In genomic region chr7:12674861-12675260, GRCh38 we compare ENCODE assay signal across 9 cellular contexts. TPM values are rescaled to one million over a fixed set of nuclear protein-coding genes. Genes with fewer than 3 reads are reported as not detected.
DNase-seq lines count a peak whose midpoint lies in the region; ATAC-seq and TF ChIP-seq lines count a peak whose summit lies in the region.
"Had no signal": no experiment of that assay in that cellular context is flagged by ENCODE, and none has a peak within 500 bp of the region (broad histone marks: within the 10 kb centered on the region; RNA-seq: fewer than 3 reads in every experiment).

No MANE protein-coding gene starts in this region.

- TF ChIP-seq CTCF in RWPE1 (conservative IDR thresholded peaks at IDR 0.05; ENCODE audit: low read depth) (peak; percentile 26), parathyroid adenoma (IDR thresholded peaks at IDR 0.05) (peak; percentile 49)

- peak overlapping the region; percentile 43 for H3K4me3 ChIP-seq in parathyroid adenoma (ENCODE audit: low read depth, low read length)

- no peaks in the 10 kb centered on the region for H3K36me3 ChIP-seq in parathyroid adenoma (ENCODE audit: control insufficient read depth, insufficient read depth, low read length)

- no peaks in the 10 kb centered on the region for H3K9me3 ChIP-seq in parathyroid adenoma (ENCODE audit: control insufficient read depth, low read length)

- no peaks in the 10 kb centered on the region for H3K4me1 ChIP-seq in parathyroid adenoma

- POLR2A ChIA-PET in RWPE1 (lab: Yijun Ruan, JAX; ENCODE audit: low non-redundant PET): no interaction called here

- no peaks in the 10 kb centered on the region for H3K9me3 Mint-ChIP-seq in effector memory CD8-positive, alpha-beta T cell

- no peaks in the 10 kb centered on the region for H3K27me3 ChIP-seq in parathyroid adenoma (ENCODE audit: control insufficient read depth, insufficient read depth, low read length)

- no peaks in the 10 kb centered on the region for H3K36me3 Mint-ChIP-seq in effector memory CD8-positive, alpha-beta T cell (ENCODE audit: insufficient read depth)

- H3K9ac ChIP-seq in parathyroid adenoma: no peak overlapping the region

- H3K4me3 Mint-ChIP-seq in effector memory CD8-positive, alpha-beta T cell: peak overlapping the region in 1 of 2 donors; percentile 4
- H3K4me3 Mint-ChIP-seq: brain had no signal

- CTCF ChIA-PET in RWPE1 (lab: Yijun Ruan, JAX): interaction anchor here (0.7 to 1.7 kb wide), 2 partner anchors 12 to 592 kb away, joined by 3 to 5 read pairs; partner anchors contain the start of gene ARL4A

- peaks cover 7 to 8% of the 10 kb centered on the region in 2 donors for H3K4me1 Mint-ChIP-seq in effector memory CD8-positive, alpha-beta T cell (ENCODE audit: low read depth in 2 of 2)

- H3K27me3 Mint-ChIP-seq in effector memory CD8-positive, alpha-beta T cell: peaks cover 0 to 6% of the 10 kb centered on the region in 2 donors

- H3K27ac ChIP-seq in RWPE1 (no peak overlapping the region), parathyroid adenoma (no peak overlapping the region)

- DNase-seq in activated naive CD4-positive, alpha-beta T cell treated with Interleukin-2 at 50 U/mL for 16 hours: peak; percentile 14
- no peak for DNase-seq in activated naive CD4-positive, alpha-beta T cell (lab: John Stamatoyannopoulos, UW)
- DNase-seq in RWPE1 (ENCODE audit: low spot score) (no peak), NCI-H2171 treated with DMSO at 0.1 percent for 48 hours (lab: John Stamatoyannopoulos, UW) (no peak), ureter (ENCODE audit: low spot score) (no peak)
- peak; percentile 56 to 64 (median 59) for DNase-seq in effector memory CD8-positive, alpha-beta T cell

- ATAC-seq in HG02884 (IDR thresholded peaks at IDR 0.05; ENCODE audit: unreplicated experiment): peak; percentile 69
- peak; percentile 99 for ATAC-seq in effector memory CD8-positive, alpha-beta T cell (replicated peaks)

- peak overlapping the region; percentile 45 for H2AFZ ChIP-seq in parathyroid adenoma

- no peaks in the 10 kb centered on the region for H3K79me2 ChIP-seq in parathyroid adenoma

- peak overlapping the region; percentile 55 for H3K4me2 ChIP-seq in parathyroid adenoma (ENCODE audit: low read length)

- peak overlapping the region in 1 of 2 donors; percentile 39 for H3K27ac Mint-ChIP-seq in effector memory CD8-positive, alpha-beta T cell
- H3K27ac Mint-ChIP-seq: brain had no signal

RNA-seq across cellular contexts. Expression of gene ARL4A, which starts 12.6 kb away (rescaled TPM):
- total RNA-seq in ureter: 22.6 TPM

Comparison
In these comparisons a context has a peak if more than half of its experiments do, and no peak if none do; other contexts are left out.
1. DNase-seq: peak in activated naive CD4-positive, alpha-beta T cell treated with Interleukin-2 at 50 U/mL for 16 hours (single experiment) and effector memory CD8-positive, alpha-beta T cell (3 of 3); none in activated naive CD4-positive, alpha-beta T cell (0 of 4), RWPE1 (single experiment), NCI-H2171 treated with DMSO at 0.1 percent for 48 hours (single experiment) and ureter (single experiment).